Comparison of ENCODE assay signal across 7 cellular contexts in genomic region chr7:2710256-2710655, GRCh38. TPM values are rescaled to one million over a fixed set of nuclear protein-coding genes. Genes with fewer than 3 reads are reported as not detected.
DNase-seq lines count a peak whose midpoint lies in the region; ATAC-seq and TF ChIP-seq lines count a peak whose summit lies in the region.

No MANE protein-coding gene starts in this region.

- H3K4me3 Mint-ChIP-seq in activated T-cell treated with anti-CD3 and anti-CD28 coated beads, Interleukin-2, amount 50 U/mL, for 4 hours, result peak overlapping the region; percentile 70

- peak; percentile 41 for DNase-seq in activated T-cell treated with anti-CD3 and anti-CD28 coated beads, Interleukin-2, amount 50 U/mL, for 4 hours
- DNase-seq in stimulated activated CD8-positive, alpha-beta memory T cell treated with anti-CD3 and anti-CD28 coated beads, Interleukin-12 subunit alpha, Interleukin-12 subunit beta, amount 100 ng/mL, for 24 hours (ENCODE audit: extremely low read depth), result peak; percentile 30
- DNase-seq in left lobe of liver (ENCODE audit: low spot score), result no peak
- DNase-seq in HCEC 1CT, result no peak
- DNase-seq in ascending aorta (ENCODE audit: low spot score in 2 of 2), result no peak

- peak; percentile 55 for ATAC-seq in GM19395 (IDR thresholded peaks at IDR 0.05; ENCODE audit: unreplicated experiment)
- peak; percentile 54 for ATAC-seq in HG03342 (IDR thresholded peaks at IDR 0.05; ENCODE audit: unreplicated experiment)
- peak; percentile 62 to 66 for ATAC-seq in activated T-cell treated with anti-CD3 and anti-CD28 coated beads, Interleukin-2, amount 50 U/mL, for 4 hours
- ATAC-seq in left lobe of liver, result no peak

- H3K4me3 ChIP-seq in ascending aorta, result peak overlapping the region in 1 of 2 donors; percentile 1

- intact Hi-C loops in ascending aorta (cut with DNase I), result no loop called here

- TF ChIP-seq CTCF in ascending aorta (IDR thresholded peaks at IDR 0.05), result no peak

- H3K9me3 Mint-ChIP-seq in activated T-cell treated with anti-CD3 and anti-CD28 coated beads, Interleukin-2, amount 50 U/mL, for 4 hours, result no peaks in the 10 kb centered on the region

- peaks cover 35% of the 10 kb centered on the region for H3K4me1 Mint-ChIP-seq in activated T-cell treated with anti-CD3 and anti-CD28 coated beads, Interleukin-2, amount 50 U/mL, for 4 hours (ENCODE audit: low read depth)

- H3K27ac ChIP-seq in ascending aorta, result no peak overlapping the region

- no peaks in the 10 kb centered on the region for H3K36me3 Mint-ChIP-seq in activated T-cell treated with anti-CD3 and anti-CD28 coated beads, Interleukin-2, amount 50 U/mL, for 4 hours (ENCODE audit: insufficient read depth)

- peaks cover 0 to 4% of the 10 kb centered on the region in 2 donors for H3K36me3 ChIP-seq in ascending aorta

- H3K27me3 ChIP-seq in ascending aorta, result no peaks in the 10 kb centered on the region

- no peaks in the 10 kb centered on the region for H3K27me3 Mint-ChIP-seq in activated T-cell treated with anti-CD3 and anti-CD28 coated beads, Interleukin-2, amount 50 U/mL, for 4 hours (ENCODE audit: low read depth)

- H3K9me3 ChIP-seq in ascending aorta, result no peaks in the 10 kb centered on the region

- H3K4me1 ChIP-seq in ascending aorta, result no peaks in the 10 kb centered on the region

RNA-seq across cellular contexts. Expression of gene AMZ1, which starts 22.3 kb away (rescaled TPM):
- under 1 TPM in 1 of 3 donors, not detected in 2; 0.03 TPM for total RNA-seq in activated T-cell treated with anti-CD3 and anti-CD28 coated beads, Interleukin-2, amount 50 U/mL, for 4 hours
- total RNA-seq in left lobe of liver (0.83 TPM), ascending aorta (not detected)

Comparison
In these comparisons a context has a peak if more than half of its experiments do, and no peak if none do; other contexts are left out.
1. DNase-seq: peak in activated T-cell treated with anti-CD3 and anti-CD28 coated beads, Interleukin-2, amount 50 U/mL, for 4 hours (single experiment) and stimulated activated CD8-positive, alpha-beta memory T cell treated with anti-CD3 and anti-CD28 coated beads, Interleukin-12 subunit alpha, Interleukin-12 subunit beta, amount 100 ng/mL, for 24 hours (single experiment); none in left lobe of liver (single experiment), HCEC 1CT (single experiment) and ascending aorta (0 of 2).